In the genomic region with DNA sequence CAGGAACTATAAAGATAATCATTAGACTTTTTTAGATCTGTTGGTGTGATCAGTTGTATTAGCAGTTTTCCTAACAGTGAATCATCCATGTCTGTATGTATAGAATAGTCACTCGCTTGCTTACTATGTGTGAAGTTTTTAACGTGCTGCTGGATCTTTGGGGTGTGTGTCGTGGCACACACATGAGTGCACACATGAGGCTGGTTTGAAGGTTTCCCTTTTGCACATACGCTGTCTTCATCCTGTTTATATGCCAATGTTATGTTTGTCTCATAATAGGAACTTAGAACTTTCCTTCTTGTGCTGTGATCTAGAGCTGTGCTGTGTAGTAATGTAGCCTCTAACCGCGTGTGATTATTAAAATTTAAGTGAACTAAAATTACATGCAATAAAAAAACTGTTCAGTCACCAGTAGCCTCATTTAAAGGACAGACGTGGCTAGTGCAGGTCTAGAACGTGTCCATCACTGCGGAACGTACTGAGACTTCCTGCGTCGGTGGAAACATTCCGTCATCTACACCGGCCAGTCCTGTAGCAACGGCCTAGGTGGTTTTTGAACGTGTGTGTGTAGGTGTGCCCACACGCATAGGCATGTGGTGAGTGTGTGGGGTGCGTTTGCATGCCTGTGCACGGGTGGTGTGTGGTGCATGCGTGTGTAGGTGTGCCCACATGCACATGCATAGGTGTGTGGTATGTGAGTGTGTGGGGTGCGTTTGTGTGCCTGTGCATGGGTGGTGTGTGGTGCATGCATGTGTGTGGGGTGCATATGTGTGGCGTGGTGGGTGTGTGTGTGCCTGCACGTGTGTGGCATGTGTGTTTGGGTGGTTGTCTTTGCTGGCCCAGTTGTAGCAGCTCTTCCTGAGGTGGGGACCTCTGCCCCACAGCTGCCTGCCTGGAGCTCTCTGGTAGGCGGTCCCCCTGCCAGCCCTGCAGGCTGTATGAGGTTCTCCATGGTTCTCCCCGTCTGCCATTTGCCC, we compare ENCODE assay signal across 9 cellular contexts. TPM values are rescaled to one million over a fixed set of nuclear protein-coding genes. Genes with fewer than 3 reads are reported as not detected.
DNase-seq lines count a peak whose midpoint lies in the region; ATAC-seq and TF ChIP-seq lines count a peak whose summit lies in the region.
"Had no signal": no experiment of that assay in that cellular context is flagged by ENCODE, and none has a peak within 500 bp of the region (broad histone marks: within the 10 kb centered on the region; RNA-seq: fewer than 3 reads in every experiment).

No MANE protein-coding gene starts in this region.

- TF ChIP-seq POLR2A in suprapubic skin (IDR thresholded peaks at IDR 0.05) (no peak), esophagus squamous epithelium (IDR thresholded peaks at IDR 0.05) (no peak)

- H3K4me3 Mint-ChIP-seq in IgD-negative memory B cell: peak overlapping the region; percentile 61 to 84 (median 76)
- H3K4me3 Mint-ChIP-seq in natural killer cell treated with Interleukin-12 subunit alpha and Interleukin-12 subunit beta and Interleukin-15 and Interleukin-18, amount 100 ng/mL, for 72 hours: peak overlapping the region; percentile 59

- WGBS in SK-N-SH (ENCODE audit: low lambda C conversion rate): 85% methylated on average over 25 of the region's 25 CpGs
- 69% methylated on average over 25 of the region's 25 CpGs for WGBS in suprapubic skin
- 63 to 69% methylated on average over 18 to 22 of the region's 25 CpGs for WGBS in esophagus squamous epithelium, 2 donors

- H3K27ac ChIP-seq in SK-N-SH (ENCODE audit: low read depth in 2 of 2, low read length in 1 of 2): no peak overlapping the region
- H3K27ac ChIP-seq in suprapubic skin: no peak overlapping the region
- no peak overlapping the region for H3K27ac ChIP-seq in esophagus squamous epithelium
- H3K27ac ChIP-seq: uterus had no signal

- intact Hi-C loops in esophagus squamous epithelium (cut with DNase I): no loop called here

- H3K4me1 Mint-ChIP-seq in IgD-negative memory B cell: peaks cover 14 to 60% (median 50%) of the 10 kb centered on the region in 3 donors
- peaks cover 57 to 66% of the 10 kb centered on the region in 2 donors for H3K4me1 Mint-ChIP-seq in natural killer cell treated with Interleukin-12 subunit alpha and Interleukin-12 subunit beta and Interleukin-15 and Interleukin-18, amount 100 ng/mL, for 72 hours (ENCODE audit: low read depth in 2 of 2)

- no peaks in the 10 kb centered on the region for H3K27me3 ChIP-seq in SK-N-SH (ENCODE audit: insufficient read depth)
- H3K27me3 ChIP-seq in suprapubic skin: no peaks in the 10 kb centered on the region
- no peaks in the 10 kb centered on the region for H3K27me3 ChIP-seq in esophagus squamous epithelium
- H3K27me3 ChIP-seq: uterus had no signal

- no peak overlapping the region for H2AFZ ChIP-seq in SK-N-SH (ENCODE audit: low read depth)

- no peak overlapping the region for H3K9ac ChIP-seq in SK-N-SH

- H3F3A ChIP-seq in SK-N-SH (replicated peaks; ENCODE audit: insufficient read depth): peaks cover 3% of the 10 kb centered on the region

- H3K36me3 Mint-ChIP-seq in IgD-negative memory B cell: peaks cover 7% of the 10 kb centered on the region
- H3K36me3 Mint-ChIP-seq in natural killer cell treated with Interleukin-12 subunit alpha and Interleukin-12 subunit beta and Interleukin-15 and Interleukin-18, amount 100 ng/mL, for 72 hours: peaks cover 5% of the 10 kb centered on the region

- ATAC-seq in GM18520 (IDR thresholded peaks at IDR 0.05; ENCODE audit: unreplicated experiment) (peak; percentile 55), GM21529 (IDR thresholded peaks at IDR 0.05; ENCODE audit: unreplicated experiment) (peak; percentile 69)
- ATAC-seq in natural killer cell treated with Interleukin-12 subunit alpha and Interleukin-12 subunit beta and Interleukin-15 and Interleukin-18, amount 100 ng/mL, for 72 hours: peak; percentile 54 to 61

- H3K79me2 ChIP-seq in SK-N-SH (ENCODE audit: insufficient read depth): peaks cover 65% of the 10 kb centered on the region

- H3K9me3 Mint-ChIP-seq in IgD-negative memory B cell: peaks cover 0 to 5% (median 5%) of the 10 kb centered on the region in 3 donors
- H3K9me3 Mint-ChIP-seq in natural killer cell treated with Interleukin-12 subunit alpha and Interleukin-12 subunit beta and Interleukin-15 and Interleukin-18, amount 100 ng/mL, for 72 hours: no peaks in the 10 kb centered on the region

- H3K27me3 Mint-ChIP-seq in IgD-negative memory B cell: no peaks in the 10 kb centered on the region
- no peaks in the 10 kb centered on the region for H3K27me3 Mint-ChIP-seq in natural killer cell treated with Interleukin-12 subunit alpha and Interleukin-12 subunit beta and Interleukin-15 and Interleukin-18, amount 100 ng/mL, for 72 hours

- TF ChIP-seq EP300 in SK-N-SH (IDR thresholded peaks at IDR 0.05; ENCODE audit: borderline replicate concordance in 1 of 2, low read depth in 1 of 2, low read length in 1 of 2) (no peak), suprapubic skin (IDR thresholded peaks at IDR 0.05) (no peak)

- H3K4me1 ChIP-seq in SK-N-SH (ENCODE audit: control insufficient read depth in 1 of 2, insufficient read depth in 2 of 2, low read depth in 1 of 2, low read length in 1 of 2) (no peaks in the 10 kb centered on the region; a peak in 1 of 4 replicates), suprapubic skin (peaks cover 27% of the 10 kb centered on the region), esophagus squamous epithelium (peaks cover 29 to 96% (median 43%) of the 10 kb centered on the region in 3 donors)

- H3K9me3 ChIP-seq in SK-N-SH (no peaks in the 10 kb centered on the region), suprapubic skin (no peaks in the 10 kb centered on the region), esophagus squamous epithelium (peaks cover 0 to under 1% (median 0%) of the 10 kb centered on the region in 3 donors)
- H3K9me3 ChIP-seq: uterus had no signal

- peak; percentile 22 for DNase-seq in natural killer cell treated with Interleukin-12 subunit alpha and Interleukin-12 subunit beta and Interleukin-15 and Interleukin-18, amount 100 ng/mL, for 72 hours (ENCODE audit: low spot score)
- DNase-seq in amygdala (lab: John Stamatoyannopoulos, UW): no peak
- DNase-seq in SK-N-SH: no peak
- no peak for DNase-seq in suprapubic skin (ENCODE audit: low spot score in 2 of 2)
- DNase-seq in esophagus squamous epithelium (lab: John Stamatoyannopoulos, UW): no peak
- DNase-seq: uterus had no signal

- no peak overlapping the region for H3K4me2 ChIP-seq in SK-N-SH

- no peaks in the 10 kb centered on the region for H3K36me3 ChIP-seq in SK-N-SH (replicated peaks in 1 of 2; ENCODE audit: control insufficient read depth in 1 of 2, insufficient read depth in 2 of 2, low read length in 1 of 2)
- H3K36me3 ChIP-seq in suprapubic skin: no peaks in the 10 kb centered on the region
- H3K36me3 ChIP-seq in esophagus squamous epithelium: no peaks in the 10 kb centered on the region
- H3K36me3 ChIP-seq: uterus had no signal

- peak overlapping the region; percentile 78 to 97 (median 95) for H3K27ac Mint-ChIP-seq in IgD-negative memory B cell
- H3K27ac Mint-ChIP-seq in natural killer cell treated with Interleukin-12 subunit alpha and Interleukin-12 subunit beta and Interleukin-15 and Interleukin-18, amount 100 ng/mL, for 72 hours: peak overlapping the region; percentile 58 to 68

- TF ChIP-seq CTCF in SK-N-SH (IDR thresholded peaks at IDR 0.05) (no peak), suprapubic skin (IDR thresholded peaks at IDR 0.05) (no peak), esophagus squamous epithelium (IDR thresholded peaks at IDR 0.05) (no peak)

- peaks cover 12% of the 10 kb centered on the region; the same call in 1 of the 2 replicates for H4K20me1 ChIP-seq in SK-N-SH (ENCODE audit: insufficient read depth)

- H3K4me3 ChIP-seq in SK-N-SH (ENCODE audit: low read depth in 2 of 2, low read length in 1 of 2): no peak overlapping the region
- no peak overlapping the region for H3K4me3 ChIP-seq in suprapubic skin
- no peak overlapping the region for H3K4me3 ChIP-seq in esophagus squamous epithelium
- H3K4me3 ChIP-seq: uterus had no signal

- no peak for TF ChIP-seq RAD21 in SK-N-SH (IDR thresholded peaks at IDR 0.05; ENCODE audit: low read length)

- POLR2A ChIA-PET in SK-N-SH (lab: Yijun Ruan, JAX): no interaction called here

- H3K9me2 ChIP-seq in SK-N-SH: no peaks in the 10 kb centered on the region

- CTCF ChIA-PET in SK-N-SH (lab: Yijun Ruan, JAX): interaction anchor here (1.1 kb wide), 1 partner anchor 135 kb away, joined by 3 read pairs; no protein-coding TSS in a partner anchor

TF ChIP-seq in SK-N-SH, 30 proteins besides CTCF, POLR2A, EP300 and RAD21 (continues in another document):
- TF ChIP-seq, protein P1, sequence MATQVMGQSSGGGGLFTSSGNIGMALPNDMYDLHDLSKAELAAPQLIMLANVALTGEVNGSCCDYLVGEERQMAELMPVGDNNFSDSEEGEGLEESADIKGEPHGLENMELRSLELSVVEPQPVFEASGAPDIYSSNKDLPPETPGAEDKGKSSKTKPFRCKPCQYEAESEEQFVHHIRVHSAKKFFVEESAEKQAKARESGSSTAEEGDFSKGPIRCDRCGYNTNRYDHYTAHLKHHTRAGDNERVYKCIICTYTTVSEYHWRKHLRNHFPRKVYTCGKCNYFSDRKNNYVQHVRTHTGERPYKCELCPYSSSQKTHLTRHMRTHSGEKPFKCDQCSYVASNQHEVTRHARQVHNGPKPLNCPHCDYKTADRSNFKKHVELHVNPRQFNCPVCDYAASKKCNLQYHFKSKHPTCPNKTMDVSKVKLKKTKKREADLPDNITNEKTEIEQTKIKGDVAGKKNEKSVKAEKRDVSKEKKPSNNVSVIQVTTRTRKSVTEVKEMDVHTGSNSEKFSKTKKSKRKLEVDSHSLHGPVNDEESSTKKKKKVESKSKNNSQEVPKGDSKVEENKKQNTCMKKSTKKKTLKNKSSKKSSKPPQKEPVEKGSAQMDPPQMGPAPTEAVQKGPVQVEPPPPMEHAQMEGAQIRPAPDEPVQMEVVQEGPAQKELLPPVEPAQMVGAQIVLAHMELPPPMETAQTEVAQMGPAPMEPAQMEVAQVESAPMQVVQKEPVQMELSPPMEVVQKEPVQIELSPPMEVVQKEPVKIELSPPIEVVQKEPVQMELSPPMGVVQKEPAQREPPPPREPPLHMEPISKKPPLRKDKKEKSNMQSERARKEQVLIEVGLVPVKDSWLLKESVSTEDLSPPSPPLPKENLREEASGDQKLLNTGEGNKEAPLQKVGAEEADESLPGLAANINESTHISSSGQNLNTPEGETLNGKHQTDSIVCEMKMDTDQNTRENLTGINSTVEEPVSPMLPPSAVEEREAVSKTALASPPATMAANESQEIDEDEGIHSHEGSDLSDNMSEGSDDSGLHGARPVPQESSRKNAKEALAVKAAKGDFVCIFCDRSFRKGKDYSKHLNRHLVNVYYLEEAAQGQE (IDR thresholded peaks at IDR 0.05; ENCODE audit: low read depth, low read length): no peak

RNA-seq across cellular contexts. Expression of gene INPP5A, which starts 56.6 kb away (rescaled TPM):
- polyA plus RNA-seq in IgD-negative memory B cell: 0.94 TPM
- total RNA-seq in natural killer cell treated with Interleukin-12 subunit alpha and Interleukin-12 subunit beta and Interleukin-15 and Interleukin-18, amount 100 ng/mL, for 72 hours: 10 to 100 TPM; 14.8 to 18.6 TPM
- 12.0 and 12.9 TPM in 2 replicates for polyA plus RNA-seq in SK-N-SH (2012; rRNA removed)
- polyA plus RNA-seq in SK-N-SH (2012; cell fraction: cytosol; rRNA removed): 11.2 and 11.8 TPM in 2 replicates
- 9.6 and 10.9 TPM in 2 replicates for polyA plus RNA-seq in SK-N-SH (2012; cell fraction: nucleus; rRNA removed)
- total RNA-seq in suprapubic skin: 10 to 100 TPM; 28.1 to 39.1 (median 32.3) TPM
- 10 to 100 TPM; 16.9 to 58.2 (median 29.5) TPM for total RNA-seq in esophagus squamous epithelium
